ENCODE assay signal across 22 cellular contexts in genomic region chr13:111947026-111947810, GRCh38.
A peak's percentile ranks its signal among the peaks of the same experiment; 100 is the strongest.
DNase-seq lines count a peak whose midpoint lies in the region; ATAC-seq and TF ChIP-seq lines count a peak whose summit lies in the region.
"Had no signal": no experiment of that assay in that cellular context is flagged by ENCODE, and none has a peak within 500 bp of the region (broad histone marks: within the 10 kb centered on the region; RNA-seq: fewer than 3 reads in every experiment).

No MANE protein-coding gene starts in this region.

- no peak overlapping the region for H3K4me3 Mint-ChIP-seq in stimulated activated effector memory CD8-positive, alpha-beta T cell treated with anti-CD3 and anti-CD28 coated beads, Interleukin-12 subunit alpha, Interleukin-12 subunit beta, amount 100 ng/mL, for 72 hours
- H3K4me3 Mint-ChIP-seq: activated CD4-positive, alpha-beta memory T cell treated with anti-CD3 and anti-CD28 coated beads for 36 hours; B cell; dendritic cell treated with granulocyte-macrophage colony-stimulating factor and Interleukin-4, amounts not matched to agents 40 ng/mL and 50 ng/mL, for 4 days; natural killer cell; stimulated activated naive CD8-positive, alpha-beta T cell treated with anti-CD3 and anti-CD28 coated beads, Interleukin-15, amount 100 ng/mL, for 72 hours had no signal

- H3K36me3 Mint-ChIP-seq in stimulated activated effector memory CD8-positive, alpha-beta T cell treated with anti-CD3 and anti-CD28 coated beads, Interleukin-12 subunit alpha, Interleukin-12 subunit beta, amount 100 ng/mL, for 72 hours = no peaks in the 10 kb centered on the region
- H3K36me3 Mint-ChIP-seq: activated CD4-positive, alpha-beta memory T cell treated with anti-CD3 and anti-CD28 coated beads for 36 hours; natural killer cell had no signal

- ATAC-seq in sciatic nerve = no peak
- no peak for ATAC-seq in GM18519 (IDR thresholded peaks at IDR 0.05; ENCODE audit: low FRiP score, unreplicated experiment)
- no peak for ATAC-seq in SK-N-SH treated with all-trans-retinoic acid at 6 μM for 48 hours
- no peak for ATAC-seq in stimulated activated effector memory CD8-positive, alpha-beta T cell treated with anti-CD3 and anti-CD28 coated beads, Interleukin-12 subunit alpha, Interleukin-12 subunit beta, amount 100 ng/mL, for 72 hours
- ATAC-seq: left lobe of liver; natural killer cell; right cardiac atrium; stimulated activated naive CD8-positive, alpha-beta T cell treated with anti-CD3 and anti-CD28 coated beads, Interleukin-15, amount 100 ng/mL, for 72 hours had no signal

- H3K4me1 Mint-ChIP-seq in stimulated activated effector memory CD8-positive, alpha-beta T cell treated with anti-CD3 and anti-CD28 coated beads, Interleukin-12 subunit alpha, Interleukin-12 subunit beta, amount 100 ng/mL, for 72 hours = no peaks in the 10 kb centered on the region
- H3K4me1 Mint-ChIP-seq: B cell; natural killer cell; stimulated activated naive CD8-positive, alpha-beta T cell treated with anti-CD3 and anti-CD28 coated beads, Interleukin-15, amount 100 ng/mL, for 72 hours had no signal

- intact Hi-C loops in sciatic nerve (cut with DNase I) = no loop called here

- H3K9me3 Mint-ChIP-seq in stimulated activated effector memory CD8-positive, alpha-beta T cell treated with anti-CD3 and anti-CD28 coated beads, Interleukin-12 subunit alpha, Interleukin-12 subunit beta, amount 100 ng/mL, for 72 hours = peaks cover 5% of the 10 kb centered on the region
- H3K9me3 Mint-ChIP-seq: natural killer cell had no signal

- DNase-seq in NCI-H748 (lab: John Stamatoyannopoulos, UW; ENCODE audit: unreplicated experiment) (peak; percentile 59), NCI-H748 treated with DMSO at 0.1 percent for 48 hours (lab: John Stamatoyannopoulos, UW) (no peak), NCI-H2029 (lab: John Stamatoyannopoulos, UW) (peak; percentile 60), NCI-H774 (lab: John Stamatoyannopoulos, UW) (peak; percentile 92), sciatic nerve (ENCODE audit: low spot score) (peak; percentile 47)
- DNase-seq in stimulated activated effector memory CD8-positive, alpha-beta T cell treated with anti-CD3 and anti-CD28 coated beads, Interleukin-12 subunit alpha, Interleukin-12 subunit beta, amount 100 ng/mL, for 72 hours (ENCODE audit: low spot score in 2 of 2) = no peak
- DNase-seq: activated CD4-positive, alpha-beta memory T cell treated with anti-CD3 and anti-CD28 coated beads for 36 hours; activated CD4-positive, CD25-positive, alpha-beta regulatory T cell; activated naive CD4-positive, alpha-beta T cell; activated T-cell treated with anti-CD3 and anti-CD28 coated beads, Interleukin-2, amount 50 U/mL, for 1 hour; amniotic stem cell; midbrain; natural killer cell; NCI-H1092; NCI-H446 treated with DMSO at 0.1 percent for 48 hours; right cardiac atrium; stimulated activated naive CD8-positive, alpha-beta T cell treated with anti-CD3 and anti-CD28 coated beads, Interleukin-15, amount 100 ng/mL, for 72 hours had no signal

- H3K27ac Mint-ChIP-seq in stimulated activated effector memory CD8-positive, alpha-beta T cell treated with anti-CD3 and anti-CD28 coated beads, Interleukin-12 subunit alpha, Interleukin-12 subunit beta, amount 100 ng/mL, for 72 hours = no peak overlapping the region
- H3K27ac Mint-ChIP-seq: activated CD4-positive, alpha-beta memory T cell treated with anti-CD3 and anti-CD28 coated beads for 36 hours; B cell; dendritic cell treated with granulocyte-macrophage colony-stimulating factor and Interleukin-4, amounts not matched to agents 40 ng/mL and 50 ng/mL, for 4 days; natural killer cell; stimulated activated naive CD8-positive, alpha-beta T cell treated with anti-CD3 and anti-CD28 coated beads, Interleukin-15, amount 100 ng/mL, for 72 hours had no signal

TF ChIP-seq in SK-N-SH treated with all-trans-retinoic acid at 6 μM for 48 hours, 23 proteins besides CTCF, POLR2A, EP300 and RAD21:
- TF ChIP-seq CREB5 (CRISPR knock-in tag; IDR thresholded peaks at IDR 0.05; ENCODE audit: low read depth) = no peak
- TF ChIP-seq ZFP3 (CRISPR knock-in tag; IDR thresholded peaks at IDR 0.05) = no peak
- no peak for TF ChIP-seq ZNF565 (CRISPR knock-in tag; conservative IDR thresholded peaks at IDR 0.05; ENCODE audit: low read depth)
- TF ChIP-seq TCF4 (CRISPR knock-in tag; IDR thresholded peaks at IDR 0.05; ENCODE audit: borderline replicate concordance) = no peak
- no peak for TF ChIP-seq ARNTL (CRISPR knock-in tag; IDR thresholded peaks at IDR 0.05; ENCODE audit: borderline replicate concordance, low read depth)
- TF ChIP-seq CSDC2 (CRISPR knock-in tag; IDR thresholded peaks at IDR 0.05) = no peak
- no peak for TF ChIP-seq PPARA (CRISPR knock-in tag; IDR thresholded peaks at IDR 0.05; ENCODE audit: borderline replicate concordance)
- TF ChIP-seq SNAI2 (CRISPR knock-in tag; IDR thresholded peaks at IDR 0.05) = no peak
- no peak for TF ChIP-seq ISL1 (CRISPR knock-in tag; IDR thresholded peaks at IDR 0.05)
- no peak for TF ChIP-seq ZNF70 (CRISPR knock-in tag; IDR thresholded peaks at IDR 0.05)
- TF ChIP-seq OSR1 (CRISPR knock-in tag; IDR thresholded peaks at IDR 0.05) = no peak
- no peak for TF ChIP-seq TSHZ2 (CRISPR knock-in tag; IDR thresholded peaks at IDR 0.05)
- TF ChIP-seq BACH2 (CRISPR knock-in tag; IDR thresholded peaks at IDR 0.05; ENCODE audit: borderline replicate concordance) = no peak
- no peak for TF ChIP-seq RARB (CRISPR knock-in tag; IDR thresholded peaks at IDR 0.05)

Comparison
In these comparisons a context has a peak if more than half of its experiments do, and no peak if none do; other contexts are left out.
1. DNase-seq: peak in NCI-H748 (single experiment), NCI-H2029 (single experiment), NCI-H774 (single experiment) and sciatic nerve (single experiment); none in NCI-H748 treated with DMSO at 0.1 percent for 48 hours (single experiment) and stimulated activated effector memory CD8-positive, alpha-beta T cell treated with anti-CD3 and anti-CD28 coated beads, Interleukin-12 subunit alpha, Interleukin-12 subunit beta, amount 100 ng/mL, for 72 hours (0 of 2).